Comparison of ENCODE assay signal across 25 cellular contexts in genomic region chr12:132720606-132721005, GRCh38. TPM values are rescaled to one million over a fixed set of nuclear protein-coding genes. Genes with fewer than 3 reads are reported as not detected.
DNase-seq lines count a peak whose midpoint lies in the region; ATAC-seq, FAIRE-seq and TF ChIP-seq lines count a peak whose summit lies in the region.
"Had no signal": no experiment of that assay in that cellular context is flagged by ENCODE, and none has a peak within 500 bp of the region (broad histone marks: within the 10 kb centered on the region; RNA-seq: fewer than 3 reads in every experiment).

No MANE protein-coding gene starts in this region.

- no peak for TF ChIP-seq CTCF in astrocyte (IDR thresholded peaks at IDR 0.05; ENCODE audit: insufficient read depth, low read depth, low read length)

- no peak for ATAC-seq in stimulated activated effector memory CD8-positive, alpha-beta T cell treated with anti-CD3 and anti-CD28 coated beads, Interleukin-12 subunit alpha, Interleukin-12 subunit beta, amount 100 ng/mL, for 72 hours
- ATAC-seq in HG02623 (IDR thresholded peaks at IDR 0.05; ENCODE audit: unreplicated experiment) = no peak
- ATAC-seq: A549, Right ventricle myocardium inferior had no signal

- H3K9me3 Mint-ChIP-seq in activated naive CD4-positive, alpha-beta T cell treated with anti-CD3 and anti-CD28 coated beads, Interleukin-2, amount 50 U/mL, for 24 hours = no peaks in the 10 kb centered on the region
- H3K9me3 Mint-ChIP-seq in activated naive CD4-positive, alpha-beta T cell treated with anti-CD3 and anti-CD28 coated beads for 36 hours = no peaks in the 10 kb centered on the region
- H3K9me3 Mint-ChIP-seq in astrocyte (ENCODE audit: unreplicated experiment) = no peaks in the 10 kb centered on the region
- no peaks in the 10 kb centered on the region for H3K9me3 Mint-ChIP-seq in stimulated activated effector memory CD8-positive, alpha-beta T cell treated with anti-CD3 and anti-CD28 coated beads, Interleukin-12 subunit alpha, Interleukin-12 subunit beta, amount 100 ng/mL, for 72 hours

- peaks cover 47% of the 10 kb centered on the region for H3K79me2 ChIP-seq in astrocyte (ENCODE audit: insufficient read depth, low read length)

- peak overlapping the region; percentile 82 for H3K27ac Mint-ChIP-seq in activated naive CD4-positive, alpha-beta T cell treated with anti-CD3 and anti-CD28 coated beads, Interleukin-2, amount 50 U/mL, for 24 hours
- no peak overlapping the region for H3K27ac Mint-ChIP-seq in activated naive CD4-positive, alpha-beta T cell treated with anti-CD3 and anti-CD28 coated beads for 36 hours
- peak overlapping the region; percentile 69 for H3K27ac Mint-ChIP-seq in astrocyte (ENCODE audit: unreplicated experiment)
- H3K27ac Mint-ChIP-seq in stimulated activated effector memory CD8-positive, alpha-beta T cell treated with anti-CD3 and anti-CD28 coated beads, Interleukin-12 subunit alpha, Interleukin-12 subunit beta, amount 100 ng/mL, for 72 hours = peak overlapping the region; percentile 60
- H3K27ac Mint-ChIP-seq: B cell had no signal

- H3K27me3 ChIP-seq in astrocyte (ENCODE audit: insufficient read depth, low read length) = no peaks in the 10 kb centered on the region

- peaks cover 13% of the 10 kb centered on the region for H3K36me3 Mint-ChIP-seq in activated naive CD4-positive, alpha-beta T cell treated with anti-CD3 and anti-CD28 coated beads, Interleukin-2, amount 50 U/mL, for 24 hours
- peaks cover 49% of the 10 kb centered on the region for H3K36me3 Mint-ChIP-seq in activated naive CD4-positive, alpha-beta T cell treated with anti-CD3 and anti-CD28 coated beads for 36 hours (ENCODE audit: low read depth)
- peaks cover 14% of the 10 kb centered on the region for H3K36me3 Mint-ChIP-seq in astrocyte (ENCODE audit: low read depth, unreplicated experiment)
- peaks cover 98% of the 10 kb centered on the region for H3K36me3 Mint-ChIP-seq in stimulated activated effector memory CD8-positive, alpha-beta T cell treated with anti-CD3 and anti-CD28 coated beads, Interleukin-12 subunit alpha, Interleukin-12 subunit beta, amount 100 ng/mL, for 72 hours

- peaks cover 83% of the 10 kb centered on the region for H4K20me1 ChIP-seq in astrocyte (ENCODE audit: insufficient read depth, low read length)

- H3K36me3 ChIP-seq in astrocyte (ENCODE audit: insufficient read depth, low read length) = peaks cover 46% of the 10 kb centered on the region

- H3K27me3 Mint-ChIP-seq in activated naive CD4-positive, alpha-beta T cell treated with anti-CD3 and anti-CD28 coated beads, Interleukin-2, amount 50 U/mL, for 24 hours = no peaks in the 10 kb centered on the region
- H3K27me3 Mint-ChIP-seq in activated naive CD4-positive, alpha-beta T cell treated with anti-CD3 and anti-CD28 coated beads for 36 hours (ENCODE audit: low read depth) = no peaks in the 10 kb centered on the region
- H3K27me3 Mint-ChIP-seq in astrocyte (ENCODE audit: low read depth, unreplicated experiment) = no peaks in the 10 kb centered on the region
- H3K27me3 Mint-ChIP-seq: B cell had no signal

- H3K4me3 ChIP-seq in astrocyte (ENCODE audit: insufficient read depth, low read depth, low read length) = no peak overlapping the region
- H3K4me3 ChIP-seq: A549 had no signal

- CTCF ChIA-PET in activated naive CD4-positive, alpha-beta T cell treated with anti-CD3 and anti-CD28 coated beads for 36 hours (lab: Charles Lee) = no interaction called here

- no peak for DNase-seq in activated naive CD4-positive, alpha-beta T cell treated with anti-CD3 and anti-CD28 coated beads for 36 hours
- DNase-seq in D341Med (ENCODE audit: low spot score) (peak; percentile 25), astrocyte (ENCODE audit: low read depth) (no peak), NCI-H2029 treated with DMSO at 0.1 percent for 48 hours (lab: John Stamatoyannopoulos, UW) (no peak), NCI-H226 (no peak)
- DNase-seq in stimulated activated effector memory CD8-positive, alpha-beta T cell treated with anti-CD3 and anti-CD28 coated beads, Interleukin-12 subunit alpha, Interleukin-12 subunit beta, amount 100 ng/mL, for 72 hours (ENCODE audit: low spot score in 2 of 2) = no peak
- DNase-seq: EL, GF-D8, NCI-H1092 treated with DMSO at 0.1 percent for 48 hours, NCI-H146, NCI-H2029, NCI-H345, NCI-H524 treated with DMSO at 0.1 percent for 48 hours, OCI-M1 had no signal

- no peaks in the 10 kb centered on the region for H3K9me3 ChIP-seq in astrocyte (ENCODE audit: insufficient read depth, low read depth, low read length)
- H3K9me3 ChIP-seq: A549 had no signal

- no peak overlapping the region for H3K4me3 Mint-ChIP-seq in activated naive CD4-positive, alpha-beta T cell treated with anti-CD3 and anti-CD28 coated beads, Interleukin-2, amount 50 U/mL, for 24 hours
- no peak overlapping the region for H3K4me3 Mint-ChIP-seq in activated naive CD4-positive, alpha-beta T cell treated with anti-CD3 and anti-CD28 coated beads for 36 hours
- H3K4me3 Mint-ChIP-seq in astrocyte (ENCODE audit: unreplicated experiment) = no peak overlapping the region
- H3K4me3 Mint-ChIP-seq in stimulated activated effector memory CD8-positive, alpha-beta T cell treated with anti-CD3 and anti-CD28 coated beads, Interleukin-12 subunit alpha, Interleukin-12 subunit beta, amount 100 ng/mL, for 72 hours = no peak overlapping the region
- H3K4me3 Mint-ChIP-seq: B cell, CD14-positive monocyte had no signal

- H3K9ac ChIP-seq in astrocyte (ENCODE audit: low read length) = no peak overlapping the region
- H3K9ac ChIP-seq: KMS-11 had no signal

- FAIRE-seq in astrocyte (lab: Jason Lieb, UNC) = no peak
- FAIRE-seq: A549, GM19239, H1, RCC 7860 had no signal

- H3K27ac ChIP-seq in astrocyte (ENCODE audit: low read depth, low read length) = no peak overlapping the region
- H3K27ac ChIP-seq: A549, HL-60, KMS-11 had no signal

- H3K4me1 Mint-ChIP-seq in activated naive CD4-positive, alpha-beta T cell treated with anti-CD3 and anti-CD28 coated beads, Interleukin-2, amount 50 U/mL, for 24 hours = no peaks in the 10 kb centered on the region
- no peaks in the 10 kb centered on the region for H3K4me1 Mint-ChIP-seq in activated naive CD4-positive, alpha-beta T cell treated with anti-CD3 and anti-CD28 coated beads for 36 hours (ENCODE audit: low read depth)
- peaks cover 3% of the 10 kb centered on the region for H3K4me1 Mint-ChIP-seq in astrocyte (ENCODE audit: low read depth, unreplicated experiment)
- peaks cover 13% of the 10 kb centered on the region for H3K4me1 Mint-ChIP-seq in stimulated activated effector memory CD8-positive, alpha-beta T cell treated with anti-CD3 and anti-CD28 coated beads, Interleukin-12 subunit alpha, Interleukin-12 subunit beta, amount 100 ng/mL, for 72 hours
- H3K4me1 Mint-ChIP-seq: B cell, CD14-positive monocyte had no signal

- H3K4me1 ChIP-seq in astrocyte (ENCODE audit: insufficient read depth, low read length) = peaks cover 11% of the 10 kb centered on the region
- H3K4me1 ChIP-seq: A549 had no signal

- H3K4me2 ChIP-seq in astrocyte (ENCODE audit: low read length) = no peak overlapping the region
- H3K4me2 ChIP-seq: A549, KMS-11 had no signal

- intact Hi-C loops in activated naive CD4-positive, alpha-beta T cell treated with anti-CD3 and anti-CD28 coated beads for 36 hours (cut with micrococcal nuclease) = no loop called here

- no peak overlapping the region for H2AFZ ChIP-seq in astrocyte (ENCODE audit: low read depth, low read length)

RNA-seq across cellular contexts. Expression of gene PGAM5, which starts 10.0 kb away (rescaled TPM):
- 10 to 100 TPM; 50.1 to 55.7 TPM for total RNA-seq in activated naive CD4-positive, alpha-beta T cell treated with anti-CD3 and anti-CD28 coated beads for 36 hours
- total RNA-seq in astrocyte = 33.3 and 43.4 TPM in 2 replicates

RNA-seq across cellular contexts. Expression of gene PXMP2, which starts 33.2 kb away (rescaled TPM):
- 10 to 100 TPM; 11.3 to 12.8 TPM for total RNA-seq in activated naive CD4-positive, alpha-beta T cell treated with anti-CD3 and anti-CD28 coated beads for 36 hours
- total RNA-seq in astrocyte = 8.1 and 9.0 TPM in 2 replicates

RNA-seq across cellular contexts. Expression of gene POLE, which starts 33.5 kb away (rescaled TPM):
- 100 to 1,000 TPM; 118 to 121 TPM for total RNA-seq in activated naive CD4-positive, alpha-beta T cell treated with anti-CD3 and anti-CD28 coated beads for 36 hours
- 11.9 and 15.4 TPM in 2 replicates for total RNA-seq in astrocyte

RNA-seq across cellular contexts. Expression of gene ANKLE2, which starts 41.0 kb away (rescaled TPM):
- total RNA-seq in activated naive CD4-positive, alpha-beta T cell treated with anti-CD3 and anti-CD28 coated beads for 36 hours = 100 to 1,000 TPM; 102 to 106 TPM
- 123 and 140 TPM in 2 replicates for total RNA-seq in astrocyte
